In genomic region chr16:85861095-85861825, GRCh38 we compare ENCODE assay signal across 17 cellular contexts. TPM values are rescaled to one million over a fixed set of nuclear protein-coding genes. Genes with fewer than 3 reads are reported as not detected.
DNase-seq lines count a peak whose midpoint lies in the region; ATAC-seq and TF ChIP-seq lines count a peak whose summit lies in the region.
"Had no signal": no experiment of that assay in that cellular context is flagged by ENCODE, and none has a peak within 500 bp of the region (broad histone marks: within the 10 kb centered on the region; RNA-seq: fewer than 3 reads in every experiment).

No MANE protein-coding gene starts in this region.

- H3K4me2 ChIP-seq in osteoblast (ENCODE audit: insufficient read depth, low read length), result no peak overlapping the region
- H3K4me2 ChIP-seq: A549, SK-N-SH had no signal

- H3K27me3 Mint-ChIP-seq in activated T-cell treated with anti-CD3 and anti-CD28 coated beads, Interleukin-2, amount 50 U/mL, for 24 hours, result peaks cover 12% of the 10 kb centered on the region
- peaks cover 35% of the 10 kb centered on the region for H3K27me3 Mint-ChIP-seq in chondrocyte (ENCODE audit: low read depth)

- H3K79me2 ChIP-seq in osteoblast (ENCODE audit: insufficient read depth, low read length), result no peaks in the 10 kb centered on the region

- H3K27ac ChIP-seq in osteoblast (ENCODE audit: low read depth, low read length), result no peak overlapping the region
- H3K27ac ChIP-seq: A549, Peyer's patch had no signal

- H3K4me3 ChIP-seq in osteoblast (ENCODE audit: insufficient read depth, low read length), result no peak overlapping the region
- H3K4me3 ChIP-seq: A549, Peyer's patch had no signal

- no peaks in the 10 kb centered on the region for H3K9me3 ChIP-seq in osteoblast (ENCODE audit: low read depth, low read length)
- H3K9me3 ChIP-seq: Peyer's patch, SK-N-SH had no signal

- H2AFZ ChIP-seq in osteoblast (ENCODE audit: low read length), result no peak overlapping the region

- ATAC-seq in GM21526 (IDR thresholded peaks at IDR 0.05; ENCODE audit: low FRiP score, unreplicated experiment), result no peak
- ATAC-seq in HG03520 (IDR thresholded peaks at IDR 0.05; ENCODE audit: unreplicated experiment), result no peak
- ATAC-seq in HG03457 (IDR thresholded peaks at IDR 0.05; ENCODE audit: unreplicated experiment), result no peak

- no peaks in the 10 kb centered on the region for H4K20me1 ChIP-seq in osteoblast (ENCODE audit: insufficient read depth, low read length)

- H3K4me1 ChIP-seq in osteoblast (ENCODE audit: insufficient read depth, low read length), result no peaks in the 10 kb centered on the region
- H3K4me1 ChIP-seq: A549, Peyer's patch had no signal

- TF ChIP-seq CTCF in chondrocyte (IDR thresholded peaks at IDR 0.05) (no peak), osteoblast (IDR thresholded peaks at IDR 0.05; ENCODE audit: extremely low read depth, low read depth, low read length) (no peak)

- peak overlapping the region; percentile 27 for H3K27ac Mint-ChIP-seq in activated T-cell treated with anti-CD3 and anti-CD28 coated beads, Interleukin-2, amount 50 U/mL, for 24 hours
- H3K27ac Mint-ChIP-seq in chondrocyte (ENCODE audit: unreplicated experiment), result no peak overlapping the region

- H3K4me1 Mint-ChIP-seq in activated T-cell treated with anti-CD3 and anti-CD28 coated beads, Interleukin-2, amount 50 U/mL, for 24 hours (ENCODE audit: low read depth), result peaks cover 16% of the 10 kb centered on the region
- H3K4me1 Mint-ChIP-seq in chondrocyte (ENCODE audit: low read depth), result no peaks in the 10 kb centered on the region

- peak; percentile 16 for DNase-seq in activated T-cell treated with anti-CD3 and anti-CD28 coated beads, Interleukin-2, amount 50 U/mL, for 24 hours
- no peak for DNase-seq in activated T-cell treated with anti-CD3 and anti-CD28 coated beads, Interleukin-2, amount 50 U/mL, for 1 hour
- DNase-seq in chondrocyte (ENCODE audit: low spot score) (peak; percentile 18), osteoblast (ENCODE audit: insufficient read length, low spot score, missing footprints) (peak; percentile 64), HT-29 (ENCODE audit: low spot score) (no peak)
- DNase-seq: CD4-positive, alpha-beta memory T cell; DND-41; NCI-H1417; NCI-H1930; NCI-H510A; Right ventricle myocardium superior; SK-N-SH had no signal

- no peak overlapping the region for H3K4me3 Mint-ChIP-seq in activated T-cell treated with anti-CD3 and anti-CD28 coated beads, Interleukin-2, amount 50 U/mL, for 24 hours
- no peak overlapping the region for H3K4me3 Mint-ChIP-seq in chondrocyte (ENCODE audit: unreplicated experiment)
- H3K4me3 Mint-ChIP-seq: CD4-positive, alpha-beta memory T cell had no signal

- H3K36me3 ChIP-seq in osteoblast (ENCODE audit: insufficient read depth, low read length), result no peaks in the 10 kb centered on the region
- H3K36me3 ChIP-seq: Peyer's patch had no signal

- no peaks in the 10 kb centered on the region for H3K27me3 ChIP-seq in osteoblast (ENCODE audit: insufficient read depth, low read length)
- H3K27me3 ChIP-seq: Peyer's patch had no signal

- no peaks in the 10 kb centered on the region for H3K9me3 Mint-ChIP-seq in activated T-cell treated with anti-CD3 and anti-CD28 coated beads, Interleukin-2, amount 50 U/mL, for 24 hours
- peaks cover 10% of the 10 kb centered on the region for H3K9me3 Mint-ChIP-seq in chondrocyte (ENCODE audit: low read depth)
- H3K9me3 Mint-ChIP-seq: CD4-positive, alpha-beta memory T cell had no signal

- no peaks in the 10 kb centered on the region for H3K36me3 Mint-ChIP-seq in activated T-cell treated with anti-CD3 and anti-CD28 coated beads, Interleukin-2, amount 50 U/mL, for 24 hours (ENCODE audit: low read depth)
- H3K36me3 Mint-ChIP-seq in chondrocyte (ENCODE audit: low read depth), result no peaks in the 10 kb centered on the region
- H3K36me3 Mint-ChIP-seq: CD4-positive, alpha-beta memory T cell had no signal

RNA-seq across cellular contexts. Expression of gene IRF8, which starts 37.7 kb away (rescaled TPM):
- total RNA-seq in chondrocyte (not detected in 3 replicates), osteoblast (under 0.01 and 0.36 TPM in 2 replicates)
- total RNA-seq in HT-29 (2014; rRNA removed; shearing (Covaris generic)), result 0.23 TPM in 1 of 2 replicates, not detected in the other

Comparison
In these comparisons a context has a peak if more than half of its experiments do, and no peak if none do; other contexts are left out.
1. DNase-seq: peak in activated T-cell treated with anti-CD3 and anti-CD28 coated beads, Interleukin-2, amount 50 U/mL, for 24 hours (single experiment), chondrocyte (single experiment) and osteoblast (single experiment); none in activated T-cell treated with anti-CD3 and anti-CD28 coated beads, Interleukin-2, amount 50 U/mL, for 1 hour (single experiment) and HT-29 (single experiment).